Comparison of ENCODE assay signal across 2 cellular contexts in the genomic region with DNA sequence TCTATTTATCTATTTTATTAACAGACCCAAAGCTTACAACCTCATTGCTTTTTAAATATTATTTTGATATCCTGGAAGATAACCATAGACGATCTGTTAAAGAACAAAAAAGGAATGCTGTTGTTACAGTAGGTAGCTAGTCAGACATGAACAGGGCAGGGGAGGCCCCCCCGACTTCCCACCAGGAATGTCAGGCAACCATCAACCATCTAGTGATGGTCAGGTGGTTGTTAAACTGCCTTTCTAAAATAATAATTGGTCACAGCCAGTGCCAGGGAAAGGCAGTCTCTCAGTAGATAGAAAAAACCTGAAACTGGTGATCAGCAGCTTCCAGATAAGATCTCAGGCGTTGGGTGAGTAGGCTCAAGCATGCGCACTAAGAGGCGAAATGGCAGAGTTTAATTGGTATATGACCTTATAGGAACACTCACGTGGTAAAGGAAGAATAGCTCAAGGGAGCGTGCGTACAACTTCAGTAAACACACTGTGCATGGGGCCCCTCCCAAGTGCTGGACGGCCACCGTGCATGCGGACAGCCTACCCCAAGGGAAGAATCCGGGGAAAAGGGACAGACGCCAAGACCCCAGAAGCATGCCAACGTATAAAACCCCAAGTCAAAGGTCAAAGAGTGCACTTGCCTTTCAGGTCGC.
TF ChIP-seq lines count a peak whose summit lies in the region.

No MANE protein-coding gene starts in this region.

TF ChIP-seq in SK-N-SH, 30 proteins besides CTCF, POLR2A, EP300 and RAD21 (continued from another document):
- TF ChIP-seq, protein P1, sequence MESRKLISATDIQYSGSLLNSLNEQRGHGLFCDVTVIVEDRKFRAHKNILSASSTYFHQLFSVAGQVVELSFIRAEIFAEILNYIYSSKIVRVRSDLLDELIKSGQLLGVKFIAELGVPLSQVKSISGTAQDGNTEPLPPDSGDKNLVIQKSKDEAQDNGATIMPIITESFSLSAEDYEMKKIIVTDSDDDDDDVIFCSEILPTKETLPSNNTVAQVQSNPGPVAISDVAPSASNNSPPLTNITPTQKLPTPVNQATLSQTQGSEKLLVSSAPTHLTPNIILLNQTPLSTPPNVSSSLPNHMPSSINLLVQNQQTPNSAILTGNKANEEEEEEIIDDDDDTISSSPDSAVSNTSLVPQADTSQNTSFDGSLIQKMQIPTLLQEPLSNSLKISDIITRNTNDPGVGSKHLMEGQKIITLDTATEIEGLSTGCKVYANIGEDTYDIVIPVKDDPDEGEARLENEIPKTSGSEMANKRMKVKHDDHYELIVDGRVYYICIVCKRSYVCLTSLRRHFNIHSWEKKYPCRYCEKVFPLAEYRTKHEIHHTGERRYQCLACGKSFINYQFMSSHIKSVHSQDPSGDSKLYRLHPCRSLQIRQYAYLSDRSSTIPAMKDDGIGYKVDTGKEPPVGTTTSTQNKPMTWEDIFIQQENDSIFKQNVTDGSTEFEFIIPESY (IDR thresholded peaks at IDR 0.05; ENCODE audit: borderline replicate concordance, low read depth) = no peak

TF ChIP-seq in SK-N-SH treated with all-trans-retinoic acid at 6 μM for 48 hours, 23 proteins besides CTCF, POLR2A, EP300 and RAD21 (continued from another document):
- TF ChIP-seq, protein P2, sequence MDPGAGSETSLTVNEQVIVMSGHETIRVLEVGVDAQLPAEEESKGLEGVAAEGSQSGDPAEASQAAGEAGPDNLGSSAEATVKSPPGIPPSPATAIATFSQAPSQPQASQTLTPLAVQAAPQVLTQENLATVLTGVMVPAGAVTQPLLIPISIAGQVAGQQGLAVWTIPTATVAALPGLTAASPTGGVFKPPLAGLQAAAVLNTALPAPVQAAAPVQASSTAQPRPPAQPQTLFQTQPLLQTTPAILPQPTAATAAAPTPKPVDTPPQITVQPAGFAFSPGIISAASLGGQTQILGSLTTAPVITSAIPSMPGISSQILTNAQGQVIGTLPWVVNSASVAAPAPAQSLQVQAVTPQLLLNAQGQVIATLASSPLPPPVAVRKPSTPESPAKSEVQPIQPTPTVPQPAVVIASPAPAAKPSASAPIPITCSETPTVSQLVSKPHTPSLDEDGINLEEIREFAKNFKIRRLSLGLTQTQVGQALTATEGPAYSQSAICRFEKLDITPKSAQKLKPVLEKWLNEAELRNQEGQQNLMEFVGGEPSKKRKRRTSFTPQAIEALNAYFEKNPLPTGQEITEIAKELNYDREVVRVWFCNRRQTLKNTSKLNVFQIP (CRISPR knock-in tag; IDR thresholded peaks at IDR 0.05; ENCODE audit: borderline replicate concordance, low read depth) = no peak
- TF ChIP-seq ZNF8 (CRISPR knock-in tag; IDR thresholded peaks at IDR 0.05) = no peak
- TF ChIP-seq ZNF70 (CRISPR knock-in tag; IDR thresholded peaks at IDR 0.05) = no peak
